12 cellular contexts compared by ENCODE assay signal in genomic region chr1:166133276-166133841, GRCh38. TPM values are rescaled to one million over a fixed set of nuclear protein-coding genes. Genes with fewer than 3 reads are reported as not detected.
DNase-seq lines count a peak whose midpoint lies in the region; ATAC-seq and TF ChIP-seq lines count a peak whose summit lies in the region.
"Had no signal": no experiment of that assay in that cellular context is flagged by ENCODE, and none has a peak within 500 bp of the region (broad histone marks: within the 10 kb centered on the region; RNA-seq: fewer than 3 reads in every experiment).

No MANE protein-coding gene starts in this region.

- H3K36me3 Mint-ChIP-seq in naive thymus-derived CD4-positive, alpha-beta T cell = peaks cover 0 to 4% (median 0%) of the 10 kb centered on the region in 5 donors
- H3K36me3 Mint-ChIP-seq: CD4-positive, alpha-beta memory T cell had no signal

- H3K27me3 ChIP-seq in cardiac muscle cell = no peaks in the 10 kb centered on the region
- H3K27me3 ChIP-seq in right cardiac atrium (ENCODE audit: control insufficient read depth, insufficient read depth) = no peaks in the 10 kb centered on the region
- H3K27me3 ChIP-seq in transverse colon = no peaks in the 10 kb centered on the region
- no peaks in the 10 kb centered on the region for H3K27me3 ChIP-seq in naive thymus-derived CD4-positive, alpha-beta T cell (ENCODE audit: control insufficient read depth in 2 of 2, insufficient read depth in 2 of 2, low read length in 2 of 2)

- H3K4me2 ChIP-seq in OCI-LY7 (ENCODE audit: low read length) = no peak overlapping the region

- WGBS in right cardiac atrium = 94% methylated on average over 7 of the region's 7 CpGs
- 90 to 93% methylated on average over 7 of the region's 7 CpGs for WGBS in transverse colon (ENCODE audit: low coverage in 1 of 2), 2 donors

- CTCF ChIA-PET in OCI-LY7 (lab: Charles Lee; ENCODE audit: unreplicated experiment) = no interaction called here
- CTCF ChIA-PET in naive thymus-derived CD4-positive, alpha-beta T cell (lab: Charles Lee) = no interaction called here

- H3K27me3 Mint-ChIP-seq in naive thymus-derived CD4-positive, alpha-beta T cell = peaks cover 2 to 14% (median 5%) of the 10 kb centered on the region in 5 donors

- DNase-seq in cardiac muscle cell (ENCODE audit: low read depth in 1 of 2, low spot score in 1 of 2) = peak in 1 of 2 donors; percentile 6
- no peak for DNase-seq in right cardiac atrium
- DNase-seq in OCI-LY7 (ENCODE audit: low spot score) = peak; percentile 4
- DNase-seq in epithelial cell of esophagus (ENCODE audit: low read depth) = peak; percentile 6
- no peak for DNase-seq in transverse colon
- no peak for DNase-seq in NCI-H2029 (lab: John Stamatoyannopoulos, UW)
- no peak for DNase-seq in naive thymus-derived CD4-positive, alpha-beta T cell
- DNase-seq in NCI-H226 = no peak
- DNase-seq: activated T-cell treated with anti-CD3 and anti-CD28 coated beads, Interleukin-2, amount 50 U/mL, for 1 hour; CD4-positive, alpha-beta memory T cell had no signal

- intact Hi-C loops in right cardiac atrium (cut with DNase I) = no loop called here
- intact Hi-C loops in OCI-LY7 (cut with micrococcal nuclease; ENCODE audit: unreplicated experiment) = no loop called here
- intact Hi-C loops in transverse colon (cut with DNase I; ENCODE audit: low total_unique reads) = no loop called here
- intact Hi-C loops in naive thymus-derived CD4-positive, alpha-beta T cell (cut with micrococcal nuclease) = loop anchor here in 1 of 2 donors (2.0 kb wide), 1 partner anchor 345 kb away; no protein-coding TSS in a partner anchor

- H3K27ac ChIP-seq in cardiac muscle cell (no peak overlapping the region), right cardiac atrium (ENCODE audit: low read length) (no peak overlapping the region), OCI-LY7 (ENCODE audit: low read depth, low read length, poor library complexity, severe bottlenecking) (no peak overlapping the region), transverse colon (no peak overlapping the region)
- H3K27ac ChIP-seq in naive thymus-derived CD4-positive, alpha-beta T cell (ENCODE audit: low read depth, low read length) = no peak overlapping the region
- H3K27ac ChIP-seq: prostate gland, RWPE1 had no signal

- H3K4me1 Mint-ChIP-seq in naive thymus-derived CD4-positive, alpha-beta T cell = peaks cover 0 to 1% (median 0%) of the 10 kb centered on the region in 7 donors

- no peaks in the 10 kb centered on the region for H3K79me2 ChIP-seq in OCI-LY7 (ENCODE audit: insufficient read depth, low read depth, low read length)

- H2AFZ ChIP-seq in OCI-LY7 (ENCODE audit: low read length) = no peak overlapping the region

- no peaks in the 10 kb centered on the region for H3K36me3 ChIP-seq in cardiac muscle cell
- no peaks in the 10 kb centered on the region for H3K36me3 ChIP-seq in OCI-LY7 (ENCODE audit: insufficient read depth, low read length)
- H3K36me3 ChIP-seq in transverse colon = no peaks in the 10 kb centered on the region
- no peaks in the 10 kb centered on the region for H3K36me3 ChIP-seq in naive thymus-derived CD4-positive, alpha-beta T cell (ENCODE audit: control insufficient read depth in 2 of 3, insufficient read depth in 3 of 3, low read length in 3 of 3)
- H3K36me3 ChIP-seq: prostate gland had no signal

- ATAC-seq in right cardiac atrium = no peak
- ATAC-seq in naive thymus-derived CD4-positive, alpha-beta T cell = no peak

- TF ChIP-seq EP300 in transverse colon (IDR thresholded peaks at IDR 0.05; ENCODE audit: low read depth) = no peak

- no peak overlapping the region for H3K4me3 ChIP-seq in cardiac muscle cell
- H3K4me3 ChIP-seq in right cardiac atrium (ENCODE audit: low read length) = no peak overlapping the region
- no peak overlapping the region for H3K4me3 ChIP-seq in OCI-LY7 (ENCODE audit: low read depth, low read length, poor library complexity, severe bottlenecking)
- H3K4me3 ChIP-seq in epithelial cell of esophagus (ENCODE audit: low read length) = no peak overlapping the region
- no peak overlapping the region for H3K4me3 ChIP-seq in transverse colon
- H3K4me3 ChIP-seq in naive thymus-derived CD4-positive, alpha-beta T cell (ENCODE audit: low read length) = no peak overlapping the region
- H3K4me3 ChIP-seq: prostate gland had no signal

- H3K27ac Mint-ChIP-seq in naive thymus-derived CD4-positive, alpha-beta T cell = no peak overlapping the region
- H3K27ac Mint-ChIP-seq: CD4-positive, alpha-beta memory T cell had no signal

- no peak for TF ChIP-seq POLR2A in transverse colon (IDR thresholded peaks at IDR 0.05)

- no TSS peak for BruUV-seq in OCI-LY7 (replicated peaks; lab: Mats Ljungman, UMichigan)

- H3K9me3 ChIP-seq in cardiac muscle cell (ENCODE audit: low read depth) (no peaks in the 10 kb centered on the region), right cardiac atrium (ENCODE audit: control insufficient read depth, low read length) (no peaks in the 10 kb centered on the region), OCI-LY7 (ENCODE audit: low read length) (no peaks in the 10 kb centered on the region), transverse colon (no peaks in the 10 kb centered on the region)
- no peaks in the 10 kb centered on the region for H3K9me3 ChIP-seq in naive thymus-derived CD4-positive, alpha-beta T cell (ENCODE audit: control insufficient read depth in 2 of 3, low read length in 3 of 3)
- H3K9me3 ChIP-seq: prostate gland had no signal

- H3K4me1 ChIP-seq in cardiac muscle cell (ENCODE audit: low read depth) (no peaks in the 10 kb centered on the region), right cardiac atrium (ENCODE audit: control insufficient read depth, insufficient read depth, low read length) (peaks cover 5% of the 10 kb centered on the region), OCI-LY7 (ENCODE audit: insufficient read depth, low read length, poor library complexity, severe bottlenecking) (no peaks in the 10 kb centered on the region), transverse colon (no peaks in the 10 kb centered on the region)
- no peaks in the 10 kb centered on the region for H3K4me1 ChIP-seq in naive thymus-derived CD4-positive, alpha-beta T cell (ENCODE audit: control insufficient read depth in 2 of 2, insufficient read depth in 2 of 2, low read length in 2 of 2)
- H3K4me1 ChIP-seq: prostate gland had no signal

- TF ChIP-seq CTCF in cardiac muscle cell (IDR thresholded peaks at IDR 0.05; ENCODE audit: low read depth, low read length) = peak; percentile 22
- peak; percentile 70 for TF ChIP-seq CTCF in OCI-LY7 (conservative IDR thresholded peaks at IDR 0.05; ENCODE audit: low read length)
- TF ChIP-seq CTCF in epithelial cell of esophagus (IDR thresholded peaks at IDR 0.05; ENCODE audit: insufficient read depth, low read depth, low read length, missing control alignments) = peak; percentile 18
- TF ChIP-seq CTCF in transverse colon (IDR thresholded peaks at IDR 0.05) = peak; percentile 31 to 63 (median 55)

- in situ Hi-C loops in transverse colon (cut with MboI; ENCODE audit: low pct_ligation_motif_present in 1 of 4, low pct_unique_long_range_greater_than_20kb in 1 of 4, low sequenced_read_pairs in 3 of 4) = no loop called here

- no peaks in the 10 kb centered on the region for H4K20me1 ChIP-seq in OCI-LY7 (ENCODE audit: insufficient read depth, low read length)

- H3K9me2 ChIP-seq in OCI-LY7 (ENCODE audit: insufficient read depth, low read length) = no peaks in the 10 kb centered on the region

- peaks cover 0 to 14% (median 5%) of the 10 kb centered on the region in 11 donors for H3K9me3 Mint-ChIP-seq in naive thymus-derived CD4-positive, alpha-beta T cell

- H3K4me3 Mint-ChIP-seq in naive thymus-derived CD4-positive, alpha-beta T cell = no peak overlapping the region
- H3K4me3 Mint-ChIP-seq: CD4-positive, alpha-beta memory T cell had no signal

- POLR2A ChIA-PET in OCI-LY7 (lab: Charles Lee) = no interaction called here
- POLR2A ChIA-PET in naive thymus-derived CD4-positive, alpha-beta T cell (lab: Charles Lee) = no interaction called here

RNA-seq across cellular contexts. Expression of gene FAM78B, which starts 33.4 kb away (rescaled TPM):
- total RNA-seq in cardiac muscle cell (0.06 and 0.32 TPM in 2 replicates), right cardiac atrium (1 to 10 TPM; 3.7 to 4.9 (median 4.4) TPM), OCI-LY7 (2022) (not detected in 2 replicates), transverse colon (1 to 10 TPM in 1 of 4 donors, under 1 TPM in 3; 0.40 to 5.2 (median 0.80) TPM)
- polyA plus RNA-seq in cardiac muscle cell (0.57 TPM in 1 of 2 replicates, not detected in the other), right cardiac atrium (2.7 TPM)
- not detected in 2 replicates for total RNA-seq in OCI-LY7 (2014; rRNA removed; shearing (Covaris generic))
- total RNA-seq in naive thymus-derived CD4-positive, alpha-beta T cell = under 1 TPM in 2 of 5 experiments, not detected in 3; 0.45 to 0.58 TPM
- under 1 TPM in 1 of 2 donors, not detected in 1; 0.12 TPM for polyA plus RNA-seq in naive thymus-derived CD4-positive, alpha-beta T cell

Comparison
In these comparisons a context has a peak if more than half of its experiments do, and no peak if none do; other contexts are left out.
1. DNase-seq: peak in OCI-LY7 (single experiment) and epithelial cell of esophagus (single experiment); none in right cardiac atrium (0 of 3), transverse colon (single experiment), NCI-H2029 (single experiment), naive thymus-derived CD4-positive, alpha-beta T cell (0 of 9) and NCI-H226 (single experiment).
2. CTCF ChIP-seq: peak in every context shown above with its lines; median percentile 70 in OCI-LY7; 55 in transverse colon; 22 in cardiac muscle cell; 18 in epithelial cell of esophagus.